In the genomic region with DNA sequence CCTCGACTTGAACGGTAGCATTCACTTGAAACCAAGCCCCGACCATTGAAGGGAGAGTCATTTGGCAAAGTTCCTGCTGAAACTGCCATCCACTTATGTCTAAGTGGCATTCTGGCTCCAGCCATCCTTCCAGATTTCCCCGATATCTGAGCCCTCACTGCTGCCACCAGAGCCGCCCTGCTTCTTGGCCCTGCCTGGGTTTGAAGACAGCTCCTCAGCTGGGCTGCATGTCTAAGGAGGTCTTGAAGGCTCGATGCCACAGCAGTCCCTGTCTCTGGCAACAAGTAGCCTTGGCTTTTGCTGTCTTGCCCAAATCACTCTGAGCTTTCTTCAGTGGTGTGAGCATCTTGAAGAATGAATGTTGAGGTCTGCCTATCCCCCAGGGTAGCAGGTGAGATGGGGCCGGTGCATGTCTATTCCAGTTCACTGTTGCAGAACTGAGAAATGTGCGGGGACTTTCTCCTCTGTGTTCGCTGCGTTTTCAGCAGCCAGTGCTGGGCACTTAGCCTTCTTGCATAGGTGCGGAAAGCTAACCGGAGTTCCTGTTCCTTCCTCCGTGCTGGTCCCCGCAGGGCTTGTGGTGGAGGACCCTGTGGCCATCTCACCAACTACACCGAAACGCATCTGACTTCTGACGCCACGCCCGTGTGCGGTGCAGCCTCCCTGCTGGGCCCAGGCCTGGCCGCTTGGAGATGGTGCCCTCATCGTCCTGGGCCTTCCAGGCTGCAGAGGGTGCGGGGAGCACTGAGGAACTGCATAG, we compare ENCODE assay signal across 22 cellular contexts. TPM values are rescaled to one million over a fixed set of nuclear protein-coding genes. Genes with fewer than 3 reads are reported as not detected.
DNase-seq lines count a peak whose midpoint lies in the region; ATAC-seq and TF ChIP-seq lines count a peak whose summit lies in the region.
"Had no signal": no experiment of that assay in that cellular context is flagged by ENCODE, and none has a peak within 500 bp of the region (broad histone marks: within the 10 kb centered on the region; RNA-seq: fewer than 3 reads in every experiment).

No MANE protein-coding gene starts in this region.

- intact Hi-C loops in tibial artery (cut with DNase I; ENCODE audit: low total_unique reads) = no loop called here

- H3K4me3 Mint-ChIP-seq in type B pancreatic cell = no peak overlapping the region
- H3K4me3 Mint-ChIP-seq: activated CD8-positive, alpha-beta T cell treated with anti-CD3 and anti-CD28 coated beads, Interleukin-2, amount 10 ng/mL, durations not matched to agents 7 days and 5 days; dendritic cell treated with granulocyte-macrophage colony-stimulating factor and Interleukin-4, amounts not matched to agents 40 ng/mL and 50 ng/mL, for 4 days; T-helper 1 cell treated with Interleukin-12 subunit alpha and Interleukin-12 subunit beta and Interleukin-4 antibody, amounts not matched to agents 30 μg/mL and 1 μg/mL, for 36 hours had no signal

- no peak overlapping the region for H3K4me3 ChIP-seq in coronary artery
- H3K4me3 ChIP-seq in tibial artery = no peak overlapping the region
- H3K4me3 ChIP-seq: adrenal gland, pancreas, sigmoid colon, upper lobe of left lung had no signal

- ATAC-seq in GM19035 (IDR thresholded peaks at IDR 0.05; ENCODE audit: unreplicated experiment) = no peak
- ATAC-seq: activated CD8-positive, alpha-beta T cell treated with anti-CD3 and anti-CD28 coated beads, Interleukin-2, amount 10 ng/mL, durations not matched to agents 7 days and 5 days; pancreas had no signal

- peaks cover 0 to 4% (median 0%) of the 10 kb centered on the region in 3 donors for H3K36me3 ChIP-seq in tibial artery
- H3K36me3 ChIP-seq: pancreas had no signal

- DNase-seq in activated T-cell treated with anti-CD3 and anti-CD28 coated beads, Interleukin-2, amount 50 U/mL, for 48 hours = peak; percentile 12 to 14
- DNase-seq in activated T-cell treated with anti-CD3 and anti-CD28 coated beads, Interleukin-2, amount 50 U/mL, for 1 hour = no peak
- DNase-seq in NCI-H2107 (lab: John Stamatoyannopoulos, UW) (peak; percentile 46), coronary artery (ENCODE audit: low spot score) (peak; percentile 67), type B pancreatic cell (ENCODE audit: extremely low spot score, unreplicated experiment) (peak; percentile 59), tibial artery (no peak), hepatic stellate cell (ENCODE audit: low spot score) (no peak)
- DNase-seq: activated CD4-positive, CD25-positive, alpha-beta regulatory T cell; activated CD8-positive, alpha-beta T cell treated with anti-CD3 and anti-CD28 coated beads, Interleukin-2, amount 10 ng/mL, durations not matched to agents 7 days and 5 days; hypothalamus; NCI-H1436; pancreas; SIG-M5; sigmoid colon; stimulated activated naive CD4-positive, alpha-beta T cell had no signal

- no peak overlapping the region for H3K27ac ChIP-seq in coronary artery
- no peak overlapping the region for H3K27ac ChIP-seq in tibial artery
- H3K27ac ChIP-seq: adrenal gland, C4-2B, pancreas, sigmoid colon, upper lobe of left lung had no signal

- peaks cover 0 to 21% (median 14%) of the 10 kb centered on the region in 4 donors for H3K4me1 ChIP-seq in tibial artery
- H3K4me1 ChIP-seq: pancreas had no signal

- no peaks in the 10 kb centered on the region for H3K27me3 ChIP-seq in tibial artery
- H3K27me3 ChIP-seq: adrenal gland, pancreas, sigmoid colon, upper lobe of left lung had no signal

- peaks cover 4% of the 10 kb centered on the region for H3K9me3 Mint-ChIP-seq in type B pancreatic cell
- H3K9me3 Mint-ChIP-seq: dendritic cell treated with granulocyte-macrophage colony-stimulating factor and Interleukin-4, amounts not matched to agents 40 ng/mL and 50 ng/mL, for 4 days; T-helper 1 cell treated with Interleukin-12 subunit alpha and Interleukin-12 subunit beta and Interleukin-4 antibody, amounts not matched to agents 30 μg/mL and 1 μg/mL, for 36 hours had no signal

- peaks cover 12% of the 10 kb centered on the region for H3K4me1 Mint-ChIP-seq in type B pancreatic cell (ENCODE audit: unreplicated experiment)

- peaks cover 11% of the 10 kb centered on the region for H3K27me3 Mint-ChIP-seq in type B pancreatic cell

- no peaks in the 10 kb centered on the region for H3K9me3 ChIP-seq in tibial artery
- H3K9me3 ChIP-seq: adrenal gland, pancreas, sigmoid colon, upper lobe of left lung had no signal

- no peak overlapping the region for H3K27ac Mint-ChIP-seq in type B pancreatic cell
- H3K27ac Mint-ChIP-seq: activated CD8-positive, alpha-beta T cell treated with anti-CD3 and anti-CD28 coated beads, Interleukin-2, amount 10 ng/mL, durations not matched to agents 7 days and 5 days; activated T-helper 2 cell treated with anti-CD3 and anti-CD28 coated beads, Interferon-gamma antibody, Interleukin-2, Interleukin-4, amounts not matched to agents 10 μg/mL and 5 μg/mL and 100 μg/mL, durations not matched to agents 14 hours and 24 hours and 36 hours; dendritic cell treated with granulocyte-macrophage colony-stimulating factor and Interleukin-4, amounts not matched to agents 40 ng/mL and 50 ng/mL, for 4 days; T-helper 1 cell treated with Interleukin-12 subunit alpha and Interleukin-12 subunit beta and Interleukin-4 antibody, amounts not matched to agents 30 μg/mL and 1 μg/mL, for 36 hours had no signal

- TF ChIP-seq CTCF in coronary artery (IDR thresholded peaks at IDR 0.05) = no peak
- no peak for TF ChIP-seq CTCF in type B pancreatic cell (conservative IDR thresholded peaks at IDR 0.05)
- no peak for TF ChIP-seq CTCF in tibial artery (IDR thresholded peaks at IDR 0.05)

- H3K36me3 Mint-ChIP-seq in type B pancreatic cell = peaks cover 6% of the 10 kb centered on the region

RNA-seq across cellular contexts. Expression of a gene that starts 29.2 kb away (rescaled TPM):
- 6.4 and 9.1 TPM in 2 replicates for total RNA-seq in type B pancreatic cell (ENCODE audit: low replicate concordance)

Comparison
In these comparisons a context has a peak if more than half of its experiments do, and no peak if none do; other contexts are left out.
1. DNase-seq: peak in activated T-cell treated with anti-CD3 and anti-CD28 coated beads, Interleukin-2, amount 50 U/mL, for 48 hours (2 of 2), NCI-H2107 (single experiment), coronary artery (single experiment) and type B pancreatic cell (single experiment); none in activated T-cell treated with anti-CD3 and anti-CD28 coated beads, Interleukin-2, amount 50 U/mL, for 1 hour (single experiment), tibial artery (0 of 2) and hepatic stellate cell (single experiment).